Comparison of ENCODE assay signal across 8 cellular contexts in genomic region chr12:107093547-107094448, GRCh38. TPM values are rescaled to one million over a fixed set of nuclear protein-coding genes. Genes with fewer than 3 reads are reported as not detected.
A peak's percentile ranks its signal among the peaks of the same experiment; 100 is the strongest.
DNase-seq lines count a peak whose midpoint lies in the region; ATAC-seq, FAIRE-seq and TF ChIP-seq lines count a peak whose summit lies in the region.

TSS of gene CRY1 (minus strand) at chr12:107093549. CDS start at chr12:107092961, 588 bp downstream.

- H3K4me1 Mint-ChIP-seq in activated T-helper 1 cell treated with anti-CD3 and anti-CD28 coated beads, Interleukin-12 subunit alpha, Interleukin-12 subunit beta, Interleukin-2, Interleukin-4 antibody, amounts not matched to agents 30 ng/mL and 10 ng/mL and 1 ng/mL, durations not matched to agents 14 hours and 24 hours and 36 hours (ENCODE audit: low read depth): peaks cover 13% of the 10 kb centered on the region

- no peak for FAIRE-seq in D721Med (lab: Jason Lieb, UNC)

- H3K79me2 ChIP-seq in KMS-11 (ENCODE audit: insufficient read depth, low read depth): 0 out of 2 replicates have a peak, but pooled peaks cover 17% of the 10 kb centered on the region

- no peaks in the 10 kb centered on the region for H3K36me3 ChIP-seq in KMS-11 (ENCODE audit: insufficient read depth)

- no peak within 1 kb of the TSS for H3K27ac Mint-ChIP-seq in activated T-helper 1 cell treated with anti-CD3 and anti-CD28 coated beads, Interleukin-12 subunit alpha, Interleukin-12 subunit beta, Interleukin-2, Interleukin-4 antibody, amounts not matched to agents 30 ng/mL and 10 ng/mL and 1 ng/mL, durations not matched to agents 14 hours and 24 hours and 36 hours

- no peaks in the 10 kb centered on the region for H3K27me3 ChIP-seq in KMS-11 (ENCODE audit: insufficient read depth, low read depth)

- peaks cover 13% of the 10 kb centered on the region for H3K4me1 ChIP-seq in KMS-11 (ENCODE audit: low read depth, poor library complexity, severe bottlenecking)

- intact Hi-C loops in activated T-helper 1 cell treated with anti-CD3 and anti-CD28 coated beads, Interleukin-12 subunit alpha, Interleukin-12 subunit beta, Interleukin-2, Interleukin-4 antibody, amounts not matched to agents 30 ng/mL and 10 ng/mL and 1 ng/mL, durations not matched to agents 14 hours and 24 hours and 36 hours (cut with micrococcal nuclease): loop anchor here (1.0 to 10.0 kb wide), 10 partner anchors 106 to 1989 kb away; partner anchors contain the start of genes MTERF2, POLR3B, PRDM4 and PWP1

- H3K9ac ChIP-seq in KMS-11: peak within 1 kb of the TSS; percentile 84

- H3K36me3 Mint-ChIP-seq in activated T-helper 1 cell treated with anti-CD3 and anti-CD28 coated beads, Interleukin-12 subunit alpha, Interleukin-12 subunit beta, Interleukin-2, Interleukin-4 antibody, amounts not matched to agents 30 ng/mL and 10 ng/mL and 1 ng/mL, durations not matched to agents 14 hours and 24 hours and 36 hours (ENCODE audit: low read depth): no peaks in the 10 kb centered on the region

- peaks cover 16% of the 10 kb centered on the region for H3K9me3 Mint-ChIP-seq in activated T-helper 1 cell treated with anti-CD3 and anti-CD28 coated beads, Interleukin-12 subunit alpha, Interleukin-12 subunit beta, Interleukin-2, Interleukin-4 antibody, amounts not matched to agents 30 ng/mL and 10 ng/mL and 1 ng/mL, durations not matched to agents 14 hours and 24 hours and 36 hours

- peak within 1 kb of the TSS; percentile 85 for H3K27ac ChIP-seq in KMS-11

- no peak within 1 kb of the TSS for H3K4me3 Mint-ChIP-seq in activated T-helper 1 cell treated with anti-CD3 and anti-CD28 coated beads, Interleukin-12 subunit alpha, Interleukin-12 subunit beta, Interleukin-2, Interleukin-4 antibody, amounts not matched to agents 30 ng/mL and 10 ng/mL and 1 ng/mL, durations not matched to agents 14 hours and 24 hours and 36 hours

- no peaks in the 10 kb centered on the region for H4K20me1 ChIP-seq in KMS-11 (ENCODE audit: insufficient read depth)

- H2AFZ ChIP-seq in KMS-11 (ENCODE audit: low read depth): peak within 1 kb of the TSS; percentile 62

- TF ChIP-seq CTCF in D721Med (IDR thresholded peaks at IDR 0.05; ENCODE audit: insufficient read depth, missing control alignments) (no peak), KMS-11 (conservative IDR thresholded peaks at IDR 0.05; ENCODE audit: low read depth, low read length) (no peak)

- ATAC-seq in GM21717 (IDR thresholded peaks at IDR 0.05; ENCODE audit: unreplicated experiment): peak; percentile 69

- no peak within 1 kb of the TSS for H3K4me3 ChIP-seq in KMS-11 (IDR thresholded peaks at IDR 0.05; ENCODE audit: insufficient read depth, low read depth, low read length)

- peak within 1 kb of the TSS; percentile 82 for H3K4me2 ChIP-seq in KMS-11

- DNase-seq in D721Med (ENCODE audit: insufficient read length, low spot score): peak; percentile 53
- peak; percentile 90 for DNase-seq in RPMI7951 (ENCODE audit: low read depth)
- DNase-seq in activated T-helper 1 cell treated with anti-CD3 and anti-CD28 coated beads, Interleukin-12 subunit alpha, Interleukin-12 subunit beta, Interleukin-2, Interleukin-4 antibody, amounts not matched to agents 30 ng/mL and 10 ng/mL and 1 ng/mL, durations not matched to agents 14 hours and 24 hours and 36 hours (ENCODE audit: low spot score): peak; percentile 89
- DNase-seq in fibroblast of gingiva (ENCODE audit: low read depth): peak; percentile 93
- DNase-seq in myocyte (ENCODE audit: low read depth): peak; percentile 97
- peak; percentile 87 for DNase-seq in stimulated activated CD8-positive, alpha-beta memory T cell treated with anti-CD3 and anti-CD28 coated beads, Interleukin-7, amount 100 ng/mL, for 24 hours (ENCODE audit: low read depth)

- peaks cover 11% of the 10 kb centered on the region for H3K27me3 Mint-ChIP-seq in activated T-helper 1 cell treated with anti-CD3 and anti-CD28 coated beads, Interleukin-12 subunit alpha, Interleukin-12 subunit beta, Interleukin-2, Interleukin-4 antibody, amounts not matched to agents 30 ng/mL and 10 ng/mL and 1 ng/mL, durations not matched to agents 14 hours and 24 hours and 36 hours (ENCODE audit: insufficient read depth)

RNA-seq across cellular contexts. Expression of gene CRY1, which starts in this region (rescaled TPM):
- total RNA-seq in RPMI7951 (2014; rRNA removed; shearing (Covaris generic)): 17.2 and 18.2 TPM in 2 replicates
- 23.4 and 23.5 TPM in 2 replicates for total RNA-seq in activated T-helper 1 cell treated with anti-CD3 and anti-CD28 coated beads, Interleukin-12 subunit alpha, Interleukin-12 subunit beta, Interleukin-2, Interleukin-4 antibody, amounts not matched to agents 30 ng/mL and 10 ng/mL and 1 ng/mL, durations not matched to agents 14 hours and 24 hours and 36 hours
- total RNA-seq in myocyte: 29.3 and 29.8 TPM in 2 replicates
- 9.0 TPM for polyA plus RNA-seq in myocyte (2012)
